Comparison of ENCODE assay signal across 8 cellular contexts in genomic region chr1:1307908-1308755, GRCh38. TPM values are rescaled to one million over a fixed set of nuclear protein-coding genes. Genes with fewer than 3 reads are reported as not detected.
A peak's percentile ranks its signal among the peaks of the same experiment; 100 is the strongest.
DNase-seq lines count a peak whose midpoint lies in the region; ATAC-seq and TF ChIP-seq lines count a peak whose summit lies in the region.

ACAP3 (minus strand) TSS chr1:1307930; CDS start chr1:1307815, 115 bp downstream.
PUSL1 (plus strand) TSS chr1:1308597; CDS start chr1:1308644, 47 bp downstream.

- peak within 1 kb of the TSS; percentile 79 to 97 (median 95) for H3K27ac ChIP-seq in adrenal gland
- peak within 1 kb of the TSS; percentile 89 to 93 for H3K27ac ChIP-seq in prostate gland

- H3K4me1 ChIP-seq in adrenal gland (replicated peaks in 1 of 2) (peaks cover 40 to 45% of the 10 kb centered on the region in 2 donors), prostate gland (replicated peaks) (peaks cover 40% of the 10 kb centered on the region)

- 1% methylated on average over 109 to 126 of the region's 135 CpGs; no CpG with 5 or more reads in 2 of the 4 donors for WGBS in adrenal gland, 4 donors
- under 1% methylated on average over 81 of the region's 135 CpGs for WGBS in prostate gland

- TF ChIP-seq CTCF in GM12865 (IDR thresholded peaks at IDR 0.05; ENCODE audit: insufficient read depth, low read depth, low read length, missing control alignments) (no peak), adrenal gland (IDR thresholded peaks at IDR 0.05) (peak in 2 of 6 experiments; percentile 13 to 16), prostate gland (IDR thresholded peaks at IDR 0.05) (peak in 2 of 4 experiments; percentile 42 to 44)

- H3K36me3 ChIP-seq in adrenal gland (replicated peaks in 1 of 2) = peaks cover 0 to 32% of the 10 kb centered on the region in 2 donors
- peaks cover 0 to 19% of the 10 kb centered on the region in 2 donors for H3K36me3 ChIP-seq in prostate gland

- intact Hi-C loops in adrenal gland (cut with DNase I) = no loop called here
- intact Hi-C loops in left cardiac atrium (cut with DNase I) = no loop called here
- intact Hi-C loops in prostate gland (cut with DNase I) = loop anchor here (5.0 kb wide), 1 partner anchor 39 kb away; the partner anchor contains the start of gene DVL1

- H3K9me3 ChIP-seq in adrenal gland (replicated peaks in 1 of 3) (no peaks in the 10 kb centered on the region), prostate gland (no peaks in the 10 kb centered on the region)

- peak; percentile 97 for DNase-seq in GM12865 (ENCODE audit: low read depth)
- DNase-seq in NCI-H1417 treated with DMSO at 0.1 percent for 48 hours (lab: John Stamatoyannopoulos, UW) = peak; percentile 27
- DNase-seq in T-helper 1 cell = peak; percentile 82 to 94 (median 85)
- DNase-seq in adrenal gland = peak; percentile 85 to 93 (median 89)
- peak; percentile 94 for DNase-seq in left cardiac atrium
- peak; percentile 75 for DNase-seq in prostate gland (ENCODE audit: low spot score)
- peak; percentile 91 for DNase-seq in ureter (ENCODE audit: low spot score)

- H3K4me3 ChIP-seq in GM12865 (ENCODE audit: low read depth, low read length) (peak within 1 kb of the TSS; percentile 89), adrenal gland (peak within 1 kb of the TSS; percentile 62 to 97 (median 82)), prostate gland (peak within 1 kb of the TSS; percentile 79 to 97)

- no peaks in the 10 kb centered on the region for H3K27me3 ChIP-seq in adrenal gland
- H3K27me3 ChIP-seq in prostate gland (replicated peaks; ENCODE audit: insufficient read depth) = no peaks in the 10 kb centered on the region

- TF ChIP-seq POLR2A in adrenal gland (IDR thresholded peaks at IDR 0.05) (peak in 1 of 2 donors; percentile 53), prostate gland (IDR thresholded peaks at IDR 0.05) (peak; percentile 34)

- peak; percentile 69 for ATAC-seq in HG02759 (IDR thresholded peaks at IDR 0.05; ENCODE audit: unreplicated experiment)
- ATAC-seq in left cardiac atrium = peak; percentile 75 to 82

RNA-seq across cellular contexts. Expression of gene ACAP3, which starts in this region (rescaled TPM):
- total RNA-seq in adrenal gland = 10 to 100 TPM; 19.6 to 81.5 (median 40.8) TPM
- 100 to 1,000 TPM in 2 of 3 donors, 1 to 10 TPM in 1; 5.0 to 385 (median 138) TPM for polyA plus RNA-seq in adrenal gland
- 10 to 100 TPM; 36.2 to 46.7 TPM for total RNA-seq in left cardiac atrium
- total RNA-seq in prostate gland = 10 to 100 TPM; 43.2 to 58.6 TPM
- 77.6 TPM for total RNA-seq in ureter

RNA-seq across cellular contexts. Expression of gene PUSL1, which starts in this region (rescaled TPM):
- 10 to 100 TPM; 14.2 to 43.8 (median 26.1) TPM for total RNA-seq in adrenal gland
- 10 to 100 TPM in 2 of 3 donors, 1 to 10 TPM in 1; 2.5 to 43.4 (median 32.2) TPM for polyA plus RNA-seq in adrenal gland
- total RNA-seq in left cardiac atrium = 10 to 100 TPM; 11.4 to 12.2 TPM
- 10 to 100 TPM; 30.6 to 36.9 TPM for total RNA-seq in prostate gland
- 29.0 TPM for total RNA-seq in ureter

Comparison
In these comparisons a context has a peak if more than half of its experiments do, and no peak if none do; other contexts are left out.
1. Peak in every context shown above with its lines: DNase-seq, ATAC-seq, H3K4me3 ChIP-seq and H3K27ac ChIP-seq.
2. DNase-seq: peak in every context shown above with its lines; median percentile 97 in GM12865; 94 in left cardiac atrium; 91 in ureter; 89 in adrenal gland; 85 in T-helper 1 cell; 75 in prostate gland; 27 in NCI-H1417 treated with DMSO at 0.1 percent for 48 hours.